Comparison of ENCODE assay signal across 1 cellular context in genomic region chr2:73952499-73953446, GRCh38.
TF ChIP-seq lines count a peak whose summit lies in the region.

No MANE protein-coding gene starts in this region.

TF ChIP-seq in endothelial cell of umbilical vein, 7 proteins besides CTCF, POLR2A, EP300 and RAD21:
- no peak for TF ChIP-seq MAX (IDR thresholded peaks at IDR 0.05; ENCODE audit: insufficient read depth, insufficient read length)
- TF ChIP-seq FOS (IDR thresholded peaks at IDR 0.05; ENCODE audit: borderline replicate concordance, insufficient read depth, low read length): peak; percentile 58
- TF ChIP-seq JUN (IDR thresholded peaks at IDR 0.05; ENCODE audit: borderline replicate concordance, insufficient read depth, insufficient read length, low read depth): no peak
- peak; percentile 20 for TF ChIP-seq POLR2AphosphoS5 (IDR thresholded peaks at IDR 0.05; ENCODE audit: insufficient read depth, low read depth, low read length)
- TF ChIP-seq EZH2 (IDR thresholded peaks at IDR 0.05; ENCODE audit: borderline replicate concordance, low read depth, low read length, severe bottlenecking): no peak
